ENCODE assay signal across 1 cellular context in the genomic region with DNA sequence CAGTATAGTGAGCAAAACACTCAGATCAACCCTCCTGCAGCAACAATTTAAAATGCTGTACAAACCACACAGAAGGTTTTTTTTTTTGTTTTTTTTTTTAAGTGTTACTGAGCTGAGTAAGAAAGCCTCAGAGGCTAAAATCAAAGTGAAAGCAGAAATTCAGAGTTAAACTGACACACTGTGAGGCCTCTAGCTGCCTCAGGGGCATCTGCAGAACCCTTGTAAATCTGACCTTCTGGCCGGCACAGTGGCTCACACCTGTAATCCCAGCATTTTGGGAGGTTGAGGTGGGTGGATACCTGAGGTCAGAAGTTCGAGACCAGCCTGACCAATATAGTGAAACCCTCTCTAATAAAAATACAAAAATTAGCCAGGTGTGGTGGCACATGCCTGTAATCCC.
TF ChIP-seq lines count a peak whose summit lies in the region.

No MANE protein-coding gene starts in this region.

TF ChIP-seq in HepG2, 621 proteins besides CTCF, POLR2A, EP300 and RAD21 (continued from another document):
- TF ChIP-seq, protein P1, sequence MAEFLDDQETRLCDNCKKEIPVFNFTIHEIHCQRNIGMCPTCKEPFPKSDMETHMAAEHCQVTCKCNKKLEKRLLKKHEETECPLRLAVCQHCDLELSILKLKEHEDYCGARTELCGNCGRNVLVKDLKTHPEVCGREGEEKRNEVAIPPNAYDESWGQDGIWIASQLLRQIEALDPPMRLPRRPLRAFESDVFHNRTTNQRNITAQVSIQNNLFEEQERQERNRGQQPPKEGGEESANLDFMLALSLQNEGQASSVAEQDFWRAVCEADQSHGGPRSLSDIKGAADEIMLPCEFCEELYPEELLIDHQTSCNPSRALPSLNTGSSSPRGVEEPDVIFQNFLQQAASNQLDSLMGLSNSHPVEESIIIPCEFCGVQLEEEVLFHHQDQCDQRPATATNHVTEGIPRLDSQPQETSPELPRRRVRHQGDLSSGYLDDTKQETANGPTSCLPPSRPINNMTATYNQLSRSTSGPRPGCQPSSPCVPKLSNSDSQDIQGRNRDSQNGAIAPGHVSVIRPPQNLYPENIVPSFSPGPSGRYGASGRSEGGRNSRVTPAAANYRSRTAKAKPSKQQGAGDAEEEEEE (CRISPR knock-in tag; IDR thresholded peaks at IDR 0.05; ENCODE audit: borderline replicate concordance): no peak
- no peak for TF ChIP-seq PCBP1 (IDR thresholded peaks at IDR 0.05; ENCODE audit: borderline replicate concordance, low read depth, low read length)
